29 cellular contexts compared by ENCODE assay signal in genomic region chr19:51183629-51184028, GRCh38. TPM values are rescaled to one million over a fixed set of nuclear protein-coding genes. Genes with fewer than 3 reads are reported as not detected.
"Had no signal": no experiment of that assay in that cellular context is flagged by ENCODE, and none has a peak within 500 bp of the region (broad histone marks: within the 10 kb centered on the region; RNA-seq: fewer than 3 reads in every experiment).

No MANE protein-coding gene starts in this region.

- H3K4me3 ChIP-seq: adrenal gland, body of pancreas, coronary artery, dorsolateral prefrontal cortex, gastrocnemius medialis, right lobe of liver, skin epidermis had no signal

- H3K36me3 Mint-ChIP-seq: naive thymus-derived CD4-positive, alpha-beta T cell; type B pancreatic cell had no signal

- ATAC-seq: activated T-cell treated with anti-CD3 and anti-CD28 coated beads, Interleukin-2, amount 50 U/mL, for 4 hours; body of pancreas; gastrocnemius medialis; left colon had no signal

- DNase-seq: activated CD4-positive, alpha-beta T cell treated with anti-CD3 and anti-CD28 coated beads for 4 hours; activated CD4-positive, alpha-beta T cell treated with anti-CD3 and anti-CD28 coated beads, Interleukin-2, amount 50 U/mL, for 4 hours; activated gamma-delta T cell treated with Interleukin-2 at 50 U/mL for 16 hours; activated naive CD4-positive, alpha-beta T cell treated with anti-CD3 and anti-CD28 coated beads, Interleukin-2, amount 50 U/mL, for 16 hours; activated T-cell treated with anti-CD3 and anti-CD28 coated beads, Interleukin-2, amount 50 U/mL, for 4 hours; adrenal gland; body of pancreas; cerebellar nuclear complex; dorsolateral prefrontal cortex; effector memory CD4-positive, alpha-beta T cell; erythroblast; gastrocnemius medialis; hippocampal formation; kidney; left colon; mammary epithelial cell; naive thymus-derived CD4-positive, alpha-beta T cell; right lobe of liver; stimulated activated CD4-positive, alpha-beta T cell treated with anti-CD3 and anti-CD28 coated beads, Interleukin-12 subunit alpha, Interleukin-12 subunit beta, amount 100 ng/mL, for 4 hours; stimulated activated CD4-positive, alpha-beta T cell treated with anti-CD3 and anti-CD28 coated beads, Interleukin-4, amount 100 ng/mL, for 1 hour had no signal

- H3K4me1 Mint-ChIP-seq: activated T-helper 17 cell treated with anti-CD3 and anti-CD28 coated beads, Interleukin-2, amount 50 U/mL, for 72 hours had no signal

- H3K36me3 ChIP-seq: adrenal gland, gastrocnemius medialis, right lobe of liver had no signal

- H3K27ac Mint-ChIP-seq: activated T-helper 17 cell treated with anti-CD3 and anti-CD28 coated beads, Interleukin-2, amount 50 U/mL, for 72 hours; stimulated activated naive CD8-positive, alpha-beta T cell treated with anti-CD3 and anti-CD28 coated beads, Interleukin-15, Interleukin-2, amounts not matched to agents 100 ng/mL and 50 ng/mL, for 24 hours; type B pancreatic cell had no signal

- H3K27me3 ChIP-seq: body of pancreas, gastrocnemius medialis, right lobe of liver had no signal

- H3K4me1 ChIP-seq: adrenal gland, body of pancreas, gastrocnemius medialis, right lobe of liver had no signal

- H3K9me3 ChIP-seq: adrenal gland, body of pancreas, gastrocnemius medialis, right lobe of liver had no signal

- H3K4me3 Mint-ChIP-seq: activated T-cell treated with anti-CD3 and anti-CD28 coated beads, Interleukin-2, amount 50 U/mL, for 4 hours; activated T-helper 17 cell treated with anti-CD3 and anti-CD28 coated beads, Interleukin-2, amount 50 U/mL, for 72 hours; stimulated activated naive CD8-positive, alpha-beta T cell treated with anti-CD3 and anti-CD28 coated beads, Interleukin-15, Interleukin-2, amounts not matched to agents 100 ng/mL and 50 ng/mL, for 24 hours; type B pancreatic cell had no signal

- H3K27ac ChIP-seq: adrenal gland, body of pancreas, coronary artery, dorsolateral prefrontal cortex, gastrocnemius medialis, right lobe of liver, skin epidermis, VCaP had no signal

- H3K9me3 Mint-ChIP-seq: activated T-cell treated with anti-CD3 and anti-CD28 coated beads, Interleukin-2, amount 50 U/mL, for 4 hours; activated T-helper 17 cell treated with anti-CD3 and anti-CD28 coated beads, Interleukin-2, amount 50 U/mL, for 72 hours; naive thymus-derived CD4-positive, alpha-beta T cell; stimulated activated naive CD8-positive, alpha-beta T cell treated with anti-CD3 and anti-CD28 coated beads, Interleukin-15, Interleukin-2, amounts not matched to agents 100 ng/mL and 50 ng/mL, for 24 hours; type B pancreatic cell had no signal

RNA-seq across cellular contexts. Expression of gene CD33, which starts 41.3 kb away (rescaled TPM):
- total RNA-seq: mammary epithelial cell, osteoblast, renal cortical epithelial cell had no signal

RNA-seq across cellular contexts. Expression of gene SIGLEC7, which starts 41.5 kb away (rescaled TPM):
- total RNA-seq: activated T-helper 17 cell treated with anti-CD3 and anti-CD28 coated beads, Interleukin-2, amount 50 U/mL, for 72 hours; body of pancreas; mammary epithelial cell; osteoblast; renal cortical epithelial cell; T-helper 1 cell treated with Interleukin-12 subunit alpha and Interleukin-12 subunit beta and Interleukin-4 antibody, amounts not matched to agents 30 ng/mL and 1 ng/mL, for 36 hours had no signal

RNA-seq across cellular contexts. Expression of gene SIGLEC9, which starts 58.9 kb away (rescaled TPM):
- total RNA-seq: mammary epithelial cell, osteoblast, renal cortical epithelial cell had no signal
